In genomic region chr1:149390931-149391330, GRCh38 we compare ENCODE assay signal across 8 cellular contexts.
A peak's percentile ranks its signal among the peaks of the same experiment; 100 is the strongest.
DNase-seq lines count a peak whose midpoint lies in the region; TF ChIP-seq lines count a peak whose summit lies in the region.
"Not testable (repeated sequence)": the region's sequence is repeated elsewhere in the genome, so short reads cannot be mapped to it uniquely, and the experiment has no call there.

No MANE protein-coding gene starts in this region.

- not testable (repeated sequence) for H2AK5ac ChIP-seq in neuronal stem cell (ENCODE audit: low read depth, low read length)

- not testable (repeated sequence) for H2BK5ac ChIP-seq in neuronal stem cell (ENCODE audit: low read length)

- not testable (repeated sequence) for H3K23ac ChIP-seq in neuronal stem cell (ENCODE audit: low read depth, low read length, poor library complexity)

- H2AFZ ChIP-seq in neuronal stem cell (ENCODE audit: low read length) = peak overlapping the region; percentile 59

- H3K4me3 ChIP-seq in BE2C (ENCODE audit: low read depth, low read length) (peak overlapping the region; percentile 28), HFF-Myc (replicated peaks; ENCODE audit: low read depth, low read length) (peak overlapping the region; percentile 38), ascending aorta (peak overlapping the region; percentile 52 to 64), kidney epithelial cell (ENCODE audit: low read depth, low read length) (peak overlapping the region; percentile 47), neuronal stem cell (ENCODE audit: low read length in 2 of 2) (peak overlapping the region; percentile 44 to 70), suprapubic skin (peak overlapping the region; percentile 40)

- not testable (repeated sequence) for H3K14ac ChIP-seq in neuronal stem cell (ENCODE audit: low read length)

- H3K79me1 ChIP-seq in neuronal stem cell (ENCODE audit: low read depth, low read length) = not testable (repeated sequence)

- not testable (repeated sequence) for TF ChIP-seq EP300 in suprapubic skin (IDR thresholded peaks at IDR 0.05)

- H3K4me1 ChIP-seq in BE2C; ascending aorta; neuronal stem cell (ENCODE audit: control insufficient read depth in 2 of 2, insufficient read depth in 1 of 2, low read depth in 1 of 2, low read length in 2 of 2); suprapubic skin: not testable (repeated sequence)

- not testable (repeated sequence) for H3K4ac ChIP-seq in neuronal stem cell (ENCODE audit: low read length)

- not testable (repeated sequence) for H3K18ac ChIP-seq in neuronal stem cell (ENCODE audit: low read length)

- not testable (repeated sequence) for H3K36me3 ChIP-seq in BE2C; ascending aorta; kidney epithelial cell (ENCODE audit: control insufficient read depth, insufficient read depth, low read length); neuronal stem cell (replicated peaks in 1 of 2; ENCODE audit: control insufficient read depth in 2 of 2, insufficient read depth in 2 of 2, low read length in 2 of 2); suprapubic skin

- CTCF ChIA-PET in RWPE1 (lab: Yijun Ruan, JAX) = not testable (repeated sequence)

- H3K4me2 ChIP-seq in neuronal stem cell (ENCODE audit: insufficient read depth, low read length, poor library complexity, severe bottlenecking) = not testable (repeated sequence)

- H4K8ac ChIP-seq in neuronal stem cell (ENCODE audit: low read depth, low read length) = not testable (repeated sequence)

- H4K91ac ChIP-seq in neuronal stem cell (ENCODE audit: low read depth, low read length, poor library complexity) = not testable (repeated sequence)

- not testable (repeated sequence) for TF ChIP-seq CTCF in BE2C (IDR thresholded peaks at IDR 0.05; ENCODE audit: low read depth, low read length); HFF-Myc (IDR thresholded peaks at IDR 0.05; ENCODE audit: low read depth, low read length, missing control alignments); RWPE1 (conservative IDR thresholded peaks at IDR 0.05; ENCODE audit: low read depth); ascending aorta (IDR thresholded peaks at IDR 0.05); kidney epithelial cell (IDR thresholded peaks at IDR 0.05; ENCODE audit: insufficient read depth, low read length, poor library complexity, severe bottlenecking); suprapubic skin (IDR thresholded peaks at IDR 0.05)

- H2BK12ac ChIP-seq in neuronal stem cell (ENCODE audit: low read length) = not testable (repeated sequence)

- peak overlapping the region; percentile 69 for H3K27ac ChIP-seq in RWPE1
- H3K27ac ChIP-seq in ascending aorta = peak overlapping the region; percentile 63 to 80
- H3K27ac ChIP-seq in epithelial cell of prostate = peak overlapping the region; percentile 42
- not testable (repeated sequence) for H3K27ac ChIP-seq in neuronal stem cell (replicated peaks; ENCODE audit: low read length); suprapubic skin

- not testable (repeated sequence) for H3K27me3 ChIP-seq in BE2C; ascending aorta; kidney epithelial cell (ENCODE audit: control insufficient read depth, insufficient read depth, low read length); neuronal stem cell (ENCODE audit: control insufficient read depth in 3 of 3, insufficient read depth in 3 of 3, low read depth in 1 of 3, low read length in 3 of 3); suprapubic skin

- POLR2A ChIA-PET in RWPE1 (lab: Yijun Ruan, JAX; ENCODE audit: low non-redundant PET) = not testable (repeated sequence)

- not testable (repeated sequence) for TF ChIP-seq POLR2A in suprapubic skin (IDR thresholded peaks at IDR 0.05)

- WGBS in neuronal stem cell (ENCODE audit: extremely low coverage in 2 of 2, insufficient read length in 2 of 2, insufficient replicate concordance in 1 of 2), 2 donors = no CpG with 5 or more reads among the region's 43 CpGs
- WGBS in suprapubic skin = no CpG with 5 or more reads among the region's 43 CpGs

- DNase-seq in BE2C; HFF-Myc (ENCODE audit: extremely low read depth, low read depth); RWPE1 (ENCODE audit: low spot score); ascending aorta (ENCODE audit: low spot score in 2 of 2); epithelial cell of prostate (ENCODE audit: low read depth, low spot score); kidney epithelial cell (ENCODE audit: low read depth); neuronal stem cell (ENCODE audit: low spot score); suprapubic skin (ENCODE audit: low spot score in 2 of 2): not testable (repeated sequence)

- H3K9ac ChIP-seq in neuronal stem cell (ENCODE audit: low read depth, low read length, poor library complexity) = not testable (repeated sequence)

- not testable (repeated sequence) for H2BK120ac ChIP-seq in neuronal stem cell (ENCODE audit: low read depth, low read length)

- intact Hi-C loops in ascending aorta (cut with DNase I) = not testable (repeated sequence)

- H2BK15ac ChIP-seq in neuronal stem cell (ENCODE audit: low read length) = not testable (repeated sequence)

- not testable (repeated sequence) for H3K9me3 ChIP-seq in BE2C; ascending aorta; neuronal stem cell (replicated peaks in 1 of 2; ENCODE audit: control insufficient read depth in 2 of 2, insufficient read depth in 1 of 2, low read depth in 1 of 2, low read length in 2 of 2); suprapubic skin
